ENCODE assay signal across 27 cellular contexts in the genomic region with DNA sequence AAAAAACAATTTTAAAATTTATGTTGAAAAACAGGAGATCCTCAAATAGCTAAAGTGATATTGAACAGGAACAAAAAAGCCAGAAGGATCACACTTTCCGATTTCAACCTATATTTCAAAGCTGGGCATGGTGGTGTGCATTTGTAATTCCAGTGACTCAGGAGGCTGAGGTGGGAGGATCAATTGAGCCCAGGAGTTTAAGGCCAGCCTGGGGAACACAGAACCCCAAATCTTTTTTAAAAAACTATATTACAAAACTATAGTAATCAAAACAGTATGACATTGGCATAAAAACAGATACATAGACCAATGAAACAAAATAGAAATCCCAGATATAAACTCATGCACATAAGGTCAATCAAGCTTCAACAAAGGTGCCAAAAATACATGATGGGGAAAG.
"Had no signal": no experiment of that assay in that cellular context is flagged by ENCODE, and none has a peak within 500 bp of the region (broad histone marks: within the 10 kb centered on the region; RNA-seq: fewer than 3 reads in every experiment).

No MANE protein-coding gene starts in this region.

- DNase-seq: colonic mucosa; cortex of kidney; dermis blood vessel endothelial cell; dorsolateral prefrontal cortex; effector CD4-positive, alpha-beta T cell; effector CD8-positive, alpha-beta T cell; effector memory CD4-positive, alpha-beta T cell; effector memory CD8-positive, alpha-beta T cell; endodermal cell; erythroblast; esophagus squamous epithelium; foreskin fibroblast; foreskin keratinocyte; foreskin melanocyte; gastrocnemius medialis; glutamatergic neuron; head of caudate nucleus; heart left ventricle; heart right ventricle had no signal

- H3K27me3 ChIP-seq: colonic mucosa, dorsolateral prefrontal cortex, esophagus muscularis mucosa, esophagus squamous epithelium, foreskin keratinocyte, gastrocnemius medialis, gastroesophageal sphincter, heart left ventricle, heart right ventricle had no signal

- ATAC-seq: effector memory CD8-positive, alpha-beta T cell; esophagus mucosa; foreskin keratinocyte; gastrocnemius medialis; gastroesophageal sphincter; heart left ventricle; heart right ventricle had no signal

- H3K9me3 ChIP-seq: colonic mucosa had no signal

- FAIRE-seq: endothelial cell of umbilical vein, frontal cortex had no signal

- H3K36me3 ChIP-seq: colonic mucosa, esophagus muscularis mucosa, esophagus squamous epithelium, gastrocnemius medialis, gastroesophageal sphincter, heart left ventricle, heart right ventricle had no signal

- H3K4me1 ChIP-seq: colonic mucosa, esophagus muscularis mucosa, esophagus squamous epithelium, foreskin keratinocyte, gastrocnemius medialis, gastroesophageal sphincter had no signal

- H3K4me1 Mint-ChIP-seq: endodermal cell had no signal

- H3K27ac Mint-ChIP-seq: dendritic cell treated with granulocyte-macrophage colony-stimulating factor and Interleukin-4, amounts not matched to agents 40 ng/mL and 50 ng/mL, for 4 days; effector memory CD8-positive, alpha-beta T cell; endodermal cell had no signal

- H3K4me3 Mint-ChIP-seq: dendritic cell treated with granulocyte-macrophage colony-stimulating factor and Interleukin-4, amounts not matched to agents 40 ng/mL and 50 ng/mL, for 4 days; effector memory CD8-positive, alpha-beta T cell; endodermal cell had no signal

- H3K27ac ChIP-seq: colonic mucosa, coronary artery, dorsolateral prefrontal cortex, epithelial cell of prostate, esophagus muscularis mucosa, esophagus squamous epithelium, foreskin keratinocyte, gastrocnemius medialis, gastroesophageal sphincter, heart left ventricle, heart right ventricle had no signal

- H3K27me3 Mint-ChIP-seq: dendritic cell treated with granulocyte-macrophage colony-stimulating factor and Interleukin-4, amounts not matched to agents 40 ng/mL and 50 ng/mL, for 4 days had no signal

- H3K4me3 ChIP-seq: colonic mucosa, coronary artery, dorsolateral prefrontal cortex, esophagus muscularis mucosa, esophagus squamous epithelium, gastroesophageal sphincter, heart left ventricle, heart right ventricle had no signal
